ENCODE assay signal across 8 cellular contexts in genomic region chr6:33607784-33608161, GRCh38. TPM values are rescaled to one million over a fixed set of nuclear protein-coding genes. Genes with fewer than 3 reads are reported as not detected.
DNase-seq lines count a peak whose midpoint lies in the region; ATAC-seq and TF ChIP-seq lines count a peak whose summit lies in the region.

No MANE protein-coding gene starts in this region.

- no peaks in the 10 kb centered on the region for H3K4me1 ChIP-seq in CD4-positive, CD25-positive, alpha-beta regulatory T cell (ENCODE audit: control insufficient read depth, insufficient read depth, low read length, poor library complexity, severe bottlenecking)
- peaks cover 29% of the 10 kb centered on the region for H3K4me1 ChIP-seq in GM23338 (ENCODE audit: insufficient read depth)
- H3K4me1 ChIP-seq in lower lobe of right lung, result peaks cover 16% of the 10 kb centered on the region

- no peaks in the 10 kb centered on the region for H3K36me3 ChIP-seq in CD4-positive, CD25-positive, alpha-beta regulatory T cell (ENCODE audit: control insufficient read depth, insufficient read depth, low read length)
- H3K36me3 ChIP-seq in GM23338 (ENCODE audit: insufficient read depth) (no peaks in the 10 kb centered on the region), lower lobe of right lung (no peaks in the 10 kb centered on the region)

- H3K27ac Mint-ChIP-seq in CD4-positive, CD25-positive, alpha-beta regulatory T cell, result no peak overlapping the region
- no peak overlapping the region for H3K27ac Mint-ChIP-seq in GM23338
- H3K27ac Mint-ChIP-seq in activated CD4-positive, alpha-beta T cell treated with anti-CD3 and anti-CD28 coated beads, Interleukin-2, amount 10 ng/mL, durations not matched to agents 7 days and 5 days, result no peak overlapping the region

- CTCF ChIA-PET in activated CD4-positive, alpha-beta T cell treated with anti-CD3 and anti-CD28 coated beads, Interleukin-2, amount 10 ng/mL, durations not matched to agents 7 days and 5 days (lab: Charles Lee), result interaction anchor here (0.6 to 2.5 kb wide), 13 partner anchors 9 to 93 kb away, joined by 3 to 18 read pairs (median 6); partner anchors contain the start of gene ITPR3

- H3K4me3 Mint-ChIP-seq in CD4-positive, CD25-positive, alpha-beta regulatory T cell, result no peak overlapping the region
- no peak overlapping the region for H3K4me3 Mint-ChIP-seq in GM23338
- no peak overlapping the region for H3K4me3 Mint-ChIP-seq in activated CD4-positive, alpha-beta T cell treated with anti-CD3 and anti-CD28 coated beads, Interleukin-2, amount 10 ng/mL, durations not matched to agents 7 days and 5 days

- intact Hi-C loops in lower lobe of right lung (cut with DNase I), result no loop called here

- no peaks in the 10 kb centered on the region for H3F3A ChIP-seq in GM23338 (replicated peaks; ENCODE audit: low read depth)

- H3K27ac ChIP-seq in CD4-positive, CD25-positive, alpha-beta regulatory T cell (ENCODE audit: insufficient read depth, low read length, poor library complexity, severe bottlenecking), result no peak overlapping the region
- H3K27ac ChIP-seq in GM23338 (ENCODE audit: low read depth) (no peak overlapping the region), lower lobe of right lung (no peak overlapping the region)

- H3K27me3 Mint-ChIP-seq in CD4-positive, CD25-positive, alpha-beta regulatory T cell, result peaks cover 7% of the 10 kb centered on the region
- H3K27me3 Mint-ChIP-seq in GM23338 (ENCODE audit: insufficient read depth, low read depth, poor library complexity), result peaks cover 21% of the 10 kb centered on the region
- H3K27me3 Mint-ChIP-seq in activated CD4-positive, alpha-beta T cell treated with anti-CD3 and anti-CD28 coated beads, Interleukin-2, amount 10 ng/mL, durations not matched to agents 7 days and 5 days, result peaks cover 11% of the 10 kb centered on the region

- H3K79me2 ChIP-seq in GM23338 (replicated peaks; ENCODE audit: insufficient read depth), result no peaks in the 10 kb centered on the region

- no peak overlapping the region for H3K4me3 ChIP-seq in CD4-positive, CD25-positive, alpha-beta regulatory T cell (ENCODE audit: low read depth, low read length)
- H3K4me3 ChIP-seq in GM23338 (no peak overlapping the region), lower lobe of right lung (no peak overlapping the region)

- H3K36me3 Mint-ChIP-seq in CD4-positive, CD25-positive, alpha-beta regulatory T cell, result no peaks in the 10 kb centered on the region
- H3K36me3 Mint-ChIP-seq in GM23338 (ENCODE audit: low read depth), result peaks cover 8% of the 10 kb centered on the region; the same call in 1 of the 3 replicates
- H3K36me3 Mint-ChIP-seq in activated CD4-positive, alpha-beta T cell treated with anti-CD3 and anti-CD28 coated beads, Interleukin-2, amount 10 ng/mL, durations not matched to agents 7 days and 5 days (ENCODE audit: low read depth), result no peaks in the 10 kb centered on the region

- H3K9me3 Mint-ChIP-seq in CD4-positive, CD25-positive, alpha-beta regulatory T cell, result peaks cover 0 to 7% (median 1%) of the 10 kb centered on the region in 7 donors
- peaks cover 8% of the 10 kb centered on the region; the same call in 2 of the 3 replicates for H3K9me3 Mint-ChIP-seq in GM23338
- H3K9me3 Mint-ChIP-seq in activated CD4-positive, alpha-beta T cell treated with anti-CD3 and anti-CD28 coated beads, Interleukin-2, amount 10 ng/mL, durations not matched to agents 7 days and 5 days, result peaks cover 7% of the 10 kb centered on the region

- H3K9me3 ChIP-seq in CD4-positive, CD25-positive, alpha-beta regulatory T cell (ENCODE audit: control insufficient read depth in 2 of 2, low read length in 2 of 2), result no peaks in the 10 kb centered on the region
- H3K9me3 ChIP-seq in lower lobe of right lung, result no peaks in the 10 kb centered on the region

- no peaks in the 10 kb centered on the region for H3K27me3 ChIP-seq in CD4-positive, CD25-positive, alpha-beta regulatory T cell (ENCODE audit: control insufficient read depth, insufficient read depth, low read length)
- no peaks in the 10 kb centered on the region for H3K27me3 ChIP-seq in GM23338 (ENCODE audit: insufficient read depth)
- no peaks in the 10 kb centered on the region for H3K27me3 ChIP-seq in lower lobe of right lung (ENCODE audit: low read depth)

- H2AFZ ChIP-seq in GM23338, result no peak overlapping the region

- peak in 2 of 3 donors; percentile 37 to 69 for DNase-seq in CD4-positive, CD25-positive, alpha-beta regulatory T cell
- peak; percentile 47 for DNase-seq in GM23338 (ENCODE audit: low spot score)
- peak; percentile 68 for DNase-seq in activated CD4-positive, alpha-beta T cell treated with anti-CD3 and anti-CD28 coated beads, Interleukin-2, amount 10 ng/mL, durations not matched to agents 7 days and 5 days
- DNase-seq in lower lobe of right lung, result no peak
- DNase-seq in NCI-H2081 treated with DMSO at 0.1 percent for 48 hours (lab: John Stamatoyannopoulos, UW), result no peak
- no peak for DNase-seq in activated CD8-positive, alpha-beta memory T cell treated with anti-CD3 and anti-CD28 coated beads, Interleukin-2, amount 50 U/mL, for 48 hours

- POLR2A ChIA-PET in activated CD4-positive, alpha-beta T cell treated with anti-CD3 and anti-CD28 coated beads, Interleukin-2, amount 10 ng/mL, durations not matched to agents 7 days and 5 days (lab: Charles Lee), result no interaction called here

- ATAC-seq in CD4-positive, CD25-positive, alpha-beta regulatory T cell (ENCODE audit: low read depth in 2 of 2), result peak; percentile 65 to 70
- ATAC-seq in GM23338, result peak; percentile 6; the same call in 2 of the 3 replicates
- ATAC-seq in lower lobe of right lung, result peak; percentile 47 to 54
- no peak for ATAC-seq in GM18517 (IDR thresholded peaks at IDR 0.05; ENCODE audit: unreplicated experiment)
- no peak for ATAC-seq in HG02610 (IDR thresholded peaks at IDR 0.05; ENCODE audit: unreplicated experiment)

- H4K20me1 ChIP-seq in GM23338 (replicated peaks; ENCODE audit: insufficient read depth), result no peaks in the 10 kb centered on the region

- H3K4me1 Mint-ChIP-seq in CD4-positive, CD25-positive, alpha-beta regulatory T cell, result peaks cover 0 to 2% (median 0%) of the 10 kb centered on the region in 4 donors
- H3K4me1 Mint-ChIP-seq in GM23338, result peaks cover 43% of the 10 kb centered on the region
- no peaks in the 10 kb centered on the region for H3K4me1 Mint-ChIP-seq in activated CD4-positive, alpha-beta T cell treated with anti-CD3 and anti-CD28 coated beads, Interleukin-2, amount 10 ng/mL, durations not matched to agents 7 days and 5 days

- no peaks in the 10 kb centered on the region for H3K9me2 ChIP-seq in GM23338 (ENCODE audit: insufficient read depth)

- TF ChIP-seq CTCF in GM23338 (conservative IDR thresholded peaks at IDR 0.05; ENCODE audit: low read depth in 2 of 2) (peak; percentile 41 to 70), lower lobe of right lung (IDR thresholded peaks at IDR 0.05) (peak; percentile 29)

- H3K4me2 ChIP-seq in GM23338, result no peak overlapping the region

RNA-seq across cellular contexts. Expression of gene ITPR3, which starts 13.3 kb away (rescaled TPM):
- total RNA-seq in CD4-positive, CD25-positive, alpha-beta regulatory T cell, result 54.5 TPM
- 1 to 10 TPM; 1.3 to 2.2 (median 1.9) TPM for polyA plus RNA-seq in CD4-positive, CD25-positive, alpha-beta regulatory T cell
- 29.8 and 31.9 TPM in 2 replicates for total RNA-seq in GM23338 (2014; rRNA removed; shearing (Covaris generic))
- 7.1 and 7.3 TPM in 2 replicates for polyA plus RNA-seq in GM23338 (2016; fragmentation: Nextera tagmentation; extraction: Ambion mirVana)
- total RNA-seq in activated CD4-positive, alpha-beta T cell treated with anti-CD3 and anti-CD28 coated beads, Interleukin-2, amount 10 ng/mL, durations not matched to agents 7 days and 5 days, result 10 to 100 TPM; 64.2 to 65.8 TPM
- total RNA-seq in lower lobe of right lung, result 74.7 TPM

RNA-seq across cellular contexts. Expression of gene BAK1, which starts 27.7 kb away (rescaled TPM):
- 41.7 TPM for total RNA-seq in CD4-positive, CD25-positive, alpha-beta regulatory T cell
- 10 to 100 TPM; 38.1 to 66.3 (median 54.4) TPM for polyA plus RNA-seq in CD4-positive, CD25-positive, alpha-beta regulatory T cell
- total RNA-seq in GM23338 (2014; rRNA removed; shearing (Covaris generic)), result 45.0 and 50.7 TPM in 2 replicates
- 21.9 and 22.2 TPM in 2 replicates for polyA plus RNA-seq in GM23338 (2016; fragmentation: Nextera tagmentation; extraction: Ambion mirVana)
- total RNA-seq in activated CD4-positive, alpha-beta T cell treated with anti-CD3 and anti-CD28 coated beads, Interleukin-2, amount 10 ng/mL, durations not matched to agents 7 days and 5 days, result 10 to 100 TPM; 69.2 to 77.6 TPM
- 22.3 TPM for total RNA-seq in lower lobe of right lung

Comparison
In these comparisons a context has a peak if more than half of its experiments do, and no peak if none do; other contexts are left out.
1. ATAC-seq: peak in CD4-positive, CD25-positive, alpha-beta regulatory T cell (2 of 2), GM23338 (single experiment) and lower lobe of right lung (2 of 2); none in GM18517 (single experiment) and HG02610 (single experiment).
2. DNase-seq: peak in CD4-positive, CD25-positive, alpha-beta regulatory T cell (2 of 3), GM23338 (single experiment) and activated CD4-positive, alpha-beta T cell treated with anti-CD3 and anti-CD28 coated beads, Interleukin-2, amount 10 ng/mL, durations not matched to agents 7 days and 5 days (single experiment); none in lower lobe of right lung (single experiment), NCI-H2081 treated with DMSO at 0.1 percent for 48 hours (single experiment) and activated CD8-positive, alpha-beta memory T cell treated with anti-CD3 and anti-CD28 coated beads, Interleukin-2, amount 50 U/mL, for 48 hours (single experiment).